Comparison of ENCODE assay signal across 7 cellular contexts in genomic region chr1:54287821-54288220, GRCh38.
A peak's percentile ranks its signal among the peaks of the same experiment; 100 is the strongest.
DNase-seq lines count a peak whose midpoint lies in the region; ATAC-seq and TF ChIP-seq lines count a peak whose summit lies in the region.

No MANE protein-coding gene starts in this region.

- DNase-seq in activated naive CD4-positive, alpha-beta T cell treated with anti-CD3 and anti-CD28 coated beads, Interleukin-2, amount 50 U/mL, for 72 hours (ENCODE audit: low spot score in 2 of 2): no peak
- DNase-seq in hepatic stellate cell (ENCODE audit: low spot score): peak; percentile 87
- no peak for DNase-seq in stomach
- DNase-seq in activated gamma-delta T cell treated with Interleukin-2 at 50 U/mL for 16 hours: no peak
- no peak for DNase-seq in stimulated activated naive CD4-positive, alpha-beta T cell (lab: John Stamatoyannopoulos, UW)
- DNase-seq in NCI-H748 treated with DMSO at 0.1 percent for 48 hours (lab: John Stamatoyannopoulos, UW): no peak

- H3K36me3 Mint-ChIP-seq in activated naive CD4-positive, alpha-beta T cell treated with anti-CD3 and anti-CD28 coated beads, Interleukin-2, amount 50 U/mL, for 72 hours: peaks cover 0 to 5% of the 10 kb centered on the region in 2 donors

- no peak for ATAC-seq in activated naive CD4-positive, alpha-beta T cell treated with anti-CD3 and anti-CD28 coated beads, Interleukin-2, amount 50 U/mL, for 72 hours

- no peaks in the 10 kb centered on the region for H3K27me3 ChIP-seq in stomach

- H3K9me3 Mint-ChIP-seq in activated naive CD4-positive, alpha-beta T cell treated with anti-CD3 and anti-CD28 coated beads, Interleukin-2, amount 50 U/mL, for 72 hours: no peaks in the 10 kb centered on the region

- H3K9me3 ChIP-seq in KOPT-K1 (ENCODE audit: insufficient read depth, low read length, poor library complexity, severe bottlenecking): no peaks in the 10 kb centered on the region
- H3K9me3 ChIP-seq in stomach: no peaks in the 10 kb centered on the region

- no peak for TF ChIP-seq POLR2A in stomach (IDR thresholded peaks at IDR 0.05)

- peaks cover 62 to 98% (median 85%) of the 10 kb centered on the region in 4 donors for H3K4me1 ChIP-seq in stomach

- H3K4me3 ChIP-seq in stomach: no peak overlapping the region

- no peak for TF ChIP-seq EP300 in stomach (IDR thresholded peaks at IDR 0.05)

- H3K36me3 ChIP-seq in KOPT-K1 (ENCODE audit: insufficient read depth, low read length): no peaks in the 10 kb centered on the region
- H3K36me3 ChIP-seq in stomach: no peaks in the 10 kb centered on the region

- no peak for TF ChIP-seq CTCF in stomach (IDR thresholded peaks at IDR 0.05)

- intact Hi-C loops in stomach (cut with DNase I; ENCODE audit: low total_unique reads): no loop called here

- WGBS in stomach, 5 donors: 70 to 73% (median 71%) methylated on average over 9 of the region's 9 CpGs

- peak overlapping the region; percentile 98 for H3K27ac ChIP-seq in KOPT-K1 (ENCODE audit: low read depth, low read length, poor library complexity, severe bottlenecking)
- peak overlapping the region; percentile 64 to 87 (median 81) for H3K27ac ChIP-seq in stomach

- H3K27ac Mint-ChIP-seq in activated naive CD4-positive, alpha-beta T cell treated with anti-CD3 and anti-CD28 coated beads, Interleukin-2, amount 50 U/mL, for 72 hours: peak overlapping the region; percentile 84 to 97
